1 cellular context compared by ENCODE assay signal in genomic region chr7:99050971-99051370, GRCh38.
TF ChIP-seq lines count a peak whose summit lies in the region.

No MANE protein-coding gene starts in this region.

TF ChIP-seq in HepG2, 621 proteins besides CTCF, POLR2A, EP300 and RAD21 (continued from another document):
- TF ChIP-seq ARID5B (CRISPR knock-in tag; IDR thresholded peaks at IDR 0.05), result peak; percentile 34; the same call in 1 of the 2 replicates
- 0 out of 2 replicates have a peak, but pooled peaks have one; percentile 9 for TF ChIP-seq FOXA3 (CRISPR knock-in tag; IDR thresholded peaks at IDR 0.05)
- 0 out of 2 replicates have a peak, but pooled peaks have one; percentile 19 for TF ChIP-seq AHDC1 (CRISPR knock-in tag; IDR thresholded peaks at IDR 0.05; ENCODE audit: borderline replicate concordance)
- no peak for TF ChIP-seq BORCS8-MEF2B (CRISPR knock-in tag; IDR thresholded peaks at IDR 0.05)
- peak; percentile 84 for TF ChIP-seq FOSL2 (CRISPR knock-in tag; IDR thresholded peaks at IDR 0.05)
- 0 out of 2 replicates have a peak, but pooled peaks have one; percentile 40 for TF ChIP-seq PATZ1 (CRISPR knock-in tag; IDR thresholded peaks at IDR 0.05)
